Comparison of ENCODE assay signal across 1 cellular context in the genomic region with DNA sequence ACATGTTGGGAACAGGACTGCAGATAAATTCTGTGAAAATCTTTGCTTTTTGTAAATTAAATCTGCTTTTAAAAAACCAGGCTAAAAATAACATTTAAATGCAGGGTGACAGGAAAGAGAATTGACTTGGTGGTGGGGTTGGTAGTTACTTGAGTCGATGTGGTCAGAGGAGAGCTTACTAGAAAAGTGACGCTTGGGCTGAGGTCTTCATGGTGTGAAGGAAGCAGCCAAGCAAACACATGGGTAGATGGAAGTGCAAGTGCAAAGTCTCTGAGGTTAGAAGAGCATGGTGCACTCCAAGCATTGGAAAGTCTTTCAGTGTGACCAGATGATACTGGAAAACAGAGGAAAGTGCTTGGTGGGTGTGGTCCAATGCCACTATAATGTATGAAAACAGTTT.
TF ChIP-seq lines count a peak whose summit lies in the region.

No MANE protein-coding gene starts in this region.

TF ChIP-seq in IMR-90, 13 proteins besides CTCF, POLR2A, EP300 and RAD21 (continued from another document):
- TF ChIP-seq NFE2L2 (IDR thresholded peaks at IDR 0.05; ENCODE audit: low read depth, low read length) (no peak), CEBPB (IDR thresholded peaks at IDR 0.05; ENCODE audit: low read depth, low read length) (no peak)
- TF ChIP-seq, protein P1, sequence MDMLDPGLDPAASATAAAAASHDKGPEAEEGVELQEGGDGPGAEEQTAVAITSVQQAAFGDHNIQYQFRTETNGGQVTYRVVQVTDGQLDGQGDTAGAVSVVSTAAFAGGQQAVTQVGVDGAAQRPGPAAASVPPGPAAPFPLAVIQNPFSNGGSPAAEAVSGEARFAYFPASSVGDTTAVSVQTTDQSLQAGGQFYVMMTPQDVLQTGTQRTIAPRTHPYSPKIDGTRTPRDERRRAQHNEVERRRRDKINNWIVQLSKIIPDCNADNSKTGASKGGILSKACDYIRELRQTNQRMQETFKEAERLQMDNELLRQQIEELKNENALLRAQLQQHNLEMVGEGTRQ (IDR thresholded peaks at IDR 0.05; ENCODE audit: low read depth, low read length), result no peak
